ENCODE assay signal across 2 cellular contexts in genomic region chr11:98952110-98952509, GRCh38.
TF ChIP-seq lines count a peak whose summit lies in the region.

No MANE protein-coding gene starts in this region.

TF ChIP-seq in HepG2, 621 proteins besides CTCF, POLR2A, EP300 and RAD21:
- TF ChIP-seq ZNF101 (CRISPR knock-in tag; IDR thresholded peaks at IDR 0.05; ENCODE audit: borderline replicate concordance, low read depth) (no peak), SP140L (CRISPR knock-in tag; IDR thresholded peaks at IDR 0.05; ENCODE audit: borderline replicate concordance) (no peak), MAFK (conservative IDR thresholded peaks at IDR 0.05 in 1 of 2, IDR thresholded peaks at IDR 0.05 in 1 of 2; ENCODE audit: low read length in 2 of 2) (peak; percentile 84 to 91), MAFF (IDR thresholded peaks at IDR 0.05; ENCODE audit: low read depth, low read length) (peak; percentile 87), PRDM15 (CRISPR knock-in tag; IDR thresholded peaks at IDR 0.05) (no peak)

TF ChIP-seq in H1, 55 proteins besides CTCF, POLR2A, EP300 and RAD21:
- TF ChIP-seq HDAC6 (IDR thresholded peaks at IDR 0.05; ENCODE audit: low read depth, low read length) (no peak), CHD2 (IDR thresholded peaks at IDR 0.05; ENCODE audit: low read length) (no peak), EGR1 (IDR thresholded peaks at IDR 0.05; ENCODE audit: borderline replicate concordance, low read depth, low read length) (no peak), CREB1 (IDR thresholded peaks at IDR 0.05) (no peak), ASH2L (IDR thresholded peaks at IDR 0.05; ENCODE audit: low read length) (no peak), MAFK (IDR thresholded peaks at IDR 0.05; ENCODE audit: low read depth, low read length) (peak; percentile 37; the same call in 1 of the 2 replicates), CTBP2 (IDR thresholded peaks at IDR 0.05; ENCODE audit: borderline replicate concordance, insufficient read depth, insufficient read length, low read length) (no peak), YY1 (IDR thresholded peaks at IDR 0.05; ENCODE audit: low read depth, low read length) (no peak)
